In the genomic region with DNA sequence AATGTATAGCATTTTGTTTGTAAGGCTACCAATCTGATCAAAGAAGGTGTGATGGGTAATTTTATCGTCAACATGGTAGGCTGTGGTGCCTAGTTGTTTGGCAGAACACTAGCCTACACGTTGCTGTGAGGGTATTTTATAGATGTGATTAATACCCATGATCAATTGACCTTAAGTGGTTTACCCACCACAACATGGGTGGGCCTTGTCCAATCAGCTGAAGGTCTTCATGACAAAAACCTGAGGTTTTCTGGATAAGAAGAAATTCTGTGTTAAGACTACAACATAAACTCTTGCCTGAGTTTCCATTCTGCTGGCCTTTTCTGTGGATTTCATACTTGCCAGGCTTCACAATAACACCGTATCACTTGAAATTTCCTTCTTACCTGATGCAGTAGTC, we compare ENCODE assay signal across 7 cellular contexts.
"Had no signal": no experiment of that assay in that cellular context is flagged by ENCODE, and none has a peak within 500 bp of the region (broad histone marks: within the 10 kb centered on the region; RNA-seq: fewer than 3 reads in every experiment).

No MANE protein-coding gene starts in this region.

- DNase-seq: IMR-90, KBM-7, KG1 had no signal

- H3K4me2 ChIP-seq: KMS-11 had no signal

- H3K27ac ChIP-seq: HL-60, KMS-11 had no signal

- H3K9ac ChIP-seq: KMS-11 had no signal

- ATAC-seq: HepG2 had no signal

- FAIRE-seq: HepG2, HTR-8/SVneo had no signal
